15 cellular contexts compared by ENCODE assay signal in the genomic region with DNA sequence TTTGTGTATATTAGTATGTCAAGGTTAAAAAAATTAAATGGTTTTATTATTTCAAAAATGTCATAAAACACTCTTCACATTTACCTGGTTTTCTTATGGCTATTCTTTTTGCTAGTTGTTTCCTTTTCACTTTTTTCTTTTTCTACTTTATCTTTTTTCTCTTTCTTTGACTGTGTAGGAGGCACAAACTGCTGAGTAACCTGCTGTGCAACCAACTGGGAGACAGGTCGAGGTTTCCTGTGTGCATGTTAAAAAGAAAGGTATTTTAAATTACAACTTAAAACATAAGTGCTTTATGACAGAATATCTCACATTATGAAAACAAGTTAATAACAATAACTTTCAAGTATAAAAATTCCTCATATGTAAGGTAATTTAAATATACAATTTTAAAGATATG.
"Had no signal": no experiment of that assay in that cellular context is flagged by ENCODE, and none has a peak within 500 bp of the region (broad histone marks: within the 10 kb centered on the region; RNA-seq: fewer than 3 reads in every experiment).

No MANE protein-coding gene starts in this region.

- H3K9me3 ChIP-seq: lower lobe of right lung, psoas muscle, SJSA1, testis had no signal

- H3K4me1 Mint-ChIP-seq: brain had no signal

- H3K27ac ChIP-seq: lower lobe of right lung, psoas muscle, SJSA1, testis had no signal

- H3K4me1 ChIP-seq: lower lobe of right lung, psoas muscle, SJSA1 had no signal

- H3K9me3 Mint-ChIP-seq: activated T-helper 2 cell treated with anti-CD3 and anti-CD28 coated beads, Interferon-gamma antibody, Interleukin-2, Interleukin-4, amounts not matched to agents 10 μg/mL and 5 μg/mL and 100 μg/mL, durations not matched to agents 14 hours and 24 hours and 36 hours; stimulated activated naive CD8-positive, alpha-beta T cell treated with anti-CD3 and anti-CD28 coated beads, Interleukin-15, amount 100 ng/mL, for 72 hours had no signal

- H3K27me3 ChIP-seq: SJSA1, testis had no signal

- DNase-seq: activated CD8-positive, alpha-beta memory T cell treated with anti-CD3 and anti-CD28 coated beads, Interleukin-2, amount 50 U/mL, for 48 hours; activated naive CD4-positive, alpha-beta T cell treated with anti-CD3 and anti-CD28 coated beads, Interleukin-2, amount 50 U/mL, for 16 hours; amygdala; cerebellar nuclear complex; hypothalamus; lower lobe of right lung; psoas muscle; stimulated activated CD4-positive, alpha-beta T cell treated with anti-CD3 and anti-CD28 coated beads, Interleukin-2, amount 100 ng/mL, for 24 hours; stimulated activated naive CD8-positive, alpha-beta T cell treated with anti-CD3 and anti-CD28 coated beads, Interleukin-15, amount 100 ng/mL, for 72 hours; T1000; testis had no signal

- ATAC-seq: lower lobe of right lung; psoas muscle; sciatic nerve; stimulated activated naive CD8-positive, alpha-beta T cell treated with anti-CD3 and anti-CD28 coated beads, Interleukin-15, amount 100 ng/mL, for 72 hours had no signal

- H3K27me3 Mint-ChIP-seq: brain; stimulated activated naive CD8-positive, alpha-beta T cell treated with anti-CD3 and anti-CD28 coated beads, Interleukin-15, amount 100 ng/mL, for 72 hours had no signal

- H3K4me3 ChIP-seq: lower lobe of right lung, psoas muscle, SJSA1, testis had no signal

- H3K27ac Mint-ChIP-seq: activated T-helper 2 cell treated with anti-CD3 and anti-CD28 coated beads, Interferon-gamma antibody, Interleukin-2, Interleukin-4, amounts not matched to agents 10 μg/mL and 5 μg/mL and 100 μg/mL, durations not matched to agents 14 hours and 24 hours and 36 hours; brain had no signal

- H3K4me3 Mint-ChIP-seq: brain; stimulated activated naive CD8-positive, alpha-beta T cell treated with anti-CD3 and anti-CD28 coated beads, Interleukin-15, amount 100 ng/mL, for 72 hours had no signal
